Comparison of ENCODE assay signal across 2 cellular contexts in the genomic region with DNA sequence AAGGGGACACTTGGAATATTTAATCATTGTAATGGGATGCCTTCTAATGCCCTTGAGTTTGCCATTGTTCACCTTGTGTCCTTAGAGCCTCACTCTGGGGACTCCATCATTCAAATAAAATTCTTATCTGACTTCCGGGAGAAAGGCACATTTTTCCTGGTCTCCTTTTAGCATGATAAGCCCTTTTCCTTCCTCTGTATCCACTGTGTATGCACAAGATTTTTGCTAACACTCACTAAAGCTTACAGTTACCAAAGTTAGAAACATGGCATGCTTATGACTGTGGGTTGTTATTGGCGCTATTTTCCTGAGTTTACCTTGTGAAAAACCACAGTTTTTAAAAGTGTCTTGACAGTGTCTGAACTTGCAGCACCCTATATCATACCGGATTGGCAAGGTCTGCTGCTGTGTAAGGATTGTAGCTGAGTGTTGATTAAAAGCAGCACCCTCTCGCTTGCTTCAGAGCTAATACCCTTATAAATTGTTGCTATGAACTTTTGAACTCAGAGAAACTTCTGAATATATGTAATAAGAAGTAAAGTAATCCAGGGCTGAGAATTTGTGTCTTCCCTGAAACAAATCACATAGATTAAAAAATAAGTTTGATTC.
TF ChIP-seq lines count a peak whose summit lies in the region.

No MANE protein-coding gene starts in this region.

TF ChIP-seq in HepG2, 621 proteins besides CTCF, POLR2A, EP300 and RAD21:
- TF ChIP-seq ZNF3 (CRISPR knock-in tag; IDR thresholded peaks at IDR 0.05) (no peak), MIER3 (CRISPR knock-in tag; IDR thresholded peaks at IDR 0.05; ENCODE audit: borderline replicate concordance) (no peak), ZNF629 (CRISPR knock-in tag; conservative IDR thresholded peaks at IDR 0.05) (no peak), NR1H2 (CRISPR knock-in tag; IDR thresholded peaks at IDR 0.05; ENCODE audit: borderline replicate concordance, low read depth) (no peak), TMF1 (CRISPR knock-in tag; IDR thresholded peaks at IDR 0.05; ENCODE audit: low read depth) (no peak), LRRFIP1 (CRISPR knock-in tag; conservative IDR thresholded peaks at IDR 0.05) (no peak), TBP (CRISPR knock-in tag; IDR thresholded peaks at IDR 0.05) (no peak), RBFOX2 (IDR thresholded peaks at IDR 0.05; ENCODE audit: low read depth, low read length) (no peak)
TF ChIP-seq in HepG2: peak in this region for 0.

TF ChIP-seq in endothelial cell of umbilical vein, 7 proteins besides CTCF, POLR2A, EP300 and RAD21:
- TF ChIP-seq, protein P1, sequence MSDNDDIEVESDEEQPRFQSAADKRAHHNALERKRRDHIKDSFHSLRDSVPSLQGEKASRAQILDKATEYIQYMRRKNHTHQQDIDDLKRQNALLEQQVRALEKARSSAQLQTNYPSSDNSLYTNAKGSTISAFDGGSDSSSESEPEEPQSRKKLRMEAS (IDR thresholded peaks at IDR 0.05; ENCODE audit: insufficient read depth, insufficient read length) = no peak
- TF ChIP-seq EZH2 (IDR thresholded peaks at IDR 0.05; ENCODE audit: borderline replicate concordance, low read depth, low read length, severe bottlenecking) (no peak), MYC (IDR thresholded peaks at IDR 0.05; ENCODE audit: low read depth, low read length) (no peak), FOS (IDR thresholded peaks at IDR 0.05; ENCODE audit: borderline replicate concordance, insufficient read depth, low read length) (no peak), GATA2 (IDR thresholded peaks at IDR 0.05; ENCODE audit: insufficient read depth, insufficient read length, low read depth, low read length) (peak; percentile 28)
